ENCODE assay signal across 16 cellular contexts in the genomic region with DNA sequence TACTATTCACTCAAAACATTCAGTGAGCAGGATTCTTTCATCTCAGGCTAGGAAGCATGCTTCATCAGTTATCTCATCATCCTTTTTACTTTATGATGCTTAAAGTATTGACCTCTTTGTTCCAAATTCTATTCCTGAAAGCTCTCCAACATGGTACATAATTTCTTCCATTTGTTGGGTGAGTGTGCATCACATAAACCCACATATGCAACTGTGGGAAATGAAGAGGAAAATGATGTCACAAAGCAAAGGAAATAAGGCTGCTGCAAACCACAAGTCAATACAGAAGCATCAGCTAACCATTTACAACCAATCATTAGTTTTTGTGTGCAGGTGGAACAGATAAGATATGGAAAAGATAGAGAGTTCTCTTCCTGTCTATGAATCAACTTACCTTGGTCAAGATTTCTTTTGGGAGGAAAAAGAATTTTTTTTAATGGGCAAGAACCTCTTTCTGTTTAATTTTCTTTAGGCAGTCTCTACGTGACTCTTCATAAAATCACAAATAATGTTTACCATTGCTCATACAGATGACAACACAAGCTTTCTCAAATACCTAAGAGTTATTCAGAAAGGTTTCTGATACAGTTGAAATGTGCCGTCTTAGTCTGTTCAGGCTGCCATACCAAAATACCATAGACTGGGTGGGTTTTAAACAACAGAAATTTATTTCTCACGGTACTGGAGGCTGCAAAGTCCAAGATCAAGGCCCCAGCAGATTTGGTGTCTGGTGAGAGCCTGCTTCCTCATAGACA.
A peak's percentile ranks its signal among the peaks of the same experiment; 100 is the strongest.
DNase-seq lines count a peak whose midpoint lies in the region; ATAC-seq and TF ChIP-seq lines count a peak whose summit lies in the region.
"Had no signal": no experiment of that assay in that cellular context is flagged by ENCODE, and none has a peak within 500 bp of the region (broad histone marks: within the 10 kb centered on the region; RNA-seq: fewer than 3 reads in every experiment).

No MANE protein-coding gene starts in this region.

- H3K4me3 Mint-ChIP-seq in CD4-positive, alpha-beta memory T cell: peak overlapping the region in 6 of 8 donors; percentile 17 to 68 (median 46)
- H3K4me3 Mint-ChIP-seq in activated CD8-positive, alpha-beta T cell treated with anti-CD3 and anti-CD28 coated beads for 36 hours: no peak overlapping the region
- peak overlapping the region; percentile 32 for H3K4me3 Mint-ChIP-seq in central memory CD8-positive, alpha-beta T cell
- H3K4me3 Mint-ChIP-seq: B cell, HFFc6 had no signal

- no peaks in the 10 kb centered on the region for H3K27me3 ChIP-seq in BLaER1
- no peaks in the 10 kb centered on the region for H3K27me3 ChIP-seq in CD4-positive, alpha-beta memory T cell (ENCODE audit: insufficient read depth, low read length)
- H3K27me3 ChIP-seq in spleen (replicated peaks in 1 of 7): no peaks in the 10 kb centered on the region

- intact Hi-C loops in CD4-positive, alpha-beta memory T cell (cut with micrococcal nuclease): no loop called here
- intact Hi-C loops in activated CD8-positive, alpha-beta T cell treated with anti-CD3 and anti-CD28 coated beads for 36 hours (cut with micrococcal nuclease): loop anchor here (10.0 kb wide), 2 partner anchors 123 to 863 kb away; no protein-coding TSS in a partner anchor
- intact Hi-C loops in spleen (cut with DNase I; ENCODE audit: low total_unique reads): no loop called here

- WGBS in spleen, 5 donors: 85 to 95% (median 87%) methylated on average over 3 of the region's 3 CpGs

- peaks cover 12 to 26% (median 24%) of the 10 kb centered on the region in 4 donors for H3K4me1 Mint-ChIP-seq in CD4-positive, alpha-beta memory T cell
- H3K4me1 Mint-ChIP-seq in activated CD8-positive, alpha-beta T cell treated with anti-CD3 and anti-CD28 coated beads for 36 hours (ENCODE audit: low read depth): peaks cover 19% of the 10 kb centered on the region
- H3K4me1 Mint-ChIP-seq in central memory CD8-positive, alpha-beta T cell: peaks cover 5% of the 10 kb centered on the region
- H3K4me1 Mint-ChIP-seq: B cell had no signal

- peaks cover 0 to 4% (median under 1%) of the 10 kb centered on the region in 8 donors for H3K9me3 Mint-ChIP-seq in CD4-positive, alpha-beta memory T cell
- peaks cover 4% of the 10 kb centered on the region for H3K9me3 Mint-ChIP-seq in activated CD8-positive, alpha-beta T cell treated with anti-CD3 and anti-CD28 coated beads for 36 hours
- no peaks in the 10 kb centered on the region for H3K9me3 Mint-ChIP-seq in central memory CD8-positive, alpha-beta T cell
- H3K9me3 Mint-ChIP-seq: HFFc6 had no signal

- H3K27ac ChIP-seq in BLaER1: no peak overlapping the region
- no peak overlapping the region for H3K27ac ChIP-seq in CD4-positive, alpha-beta memory T cell (ENCODE audit: low read depth, low read length)
- H3K27ac ChIP-seq in spleen: no peak overlapping the region

- no peak for TF ChIP-seq CTCF in activated CD8-positive, alpha-beta T cell treated with anti-CD3 and anti-CD28 coated beads for 36 hours (IDR thresholded peaks at IDR 0.05)
- no peak for TF ChIP-seq CTCF in spleen (IDR thresholded peaks at IDR 0.05 in 8 of 11, conservative IDR thresholded peaks at IDR 0.05 in 3 of 11)

- H3K4me3 ChIP-seq in BLaER1 (no peak overlapping the region), spleen (no peak overlapping the region)
- no peak overlapping the region for H3K4me3 ChIP-seq in CD4-positive, alpha-beta memory T cell (ENCODE audit: low read length in 2 of 2)

- H3K4me2 ChIP-seq in BLaER1: peak overlapping the region; percentile 18; the same call in 1 of the 2 replicates

- ATAC-seq in activated CD8-positive, alpha-beta T cell treated with anti-CD3 and anti-CD28 coated beads for 36 hours: peak; percentile 20
- ATAC-seq in central memory CD8-positive, alpha-beta T cell (replicated peaks; ENCODE audit: extremely low read depth, poor library complexity, severe bottlenecking): no peak

- H4K20me1 ChIP-seq in BLaER1: no peaks in the 10 kb centered on the region

- H3K4me1 ChIP-seq in BLaER1: peaks cover 6% of the 10 kb centered on the region; the same call in 1 of the 2 replicates
- H3K4me1 ChIP-seq in CD4-positive, alpha-beta memory T cell (ENCODE audit: insufficient read depth, low read length): peaks cover 23% of the 10 kb centered on the region
- no peaks in the 10 kb centered on the region for H3K4me1 ChIP-seq in spleen

- H3K36me3 ChIP-seq in BLaER1 (no peaks in the 10 kb centered on the region), spleen (no peaks in the 10 kb centered on the region)
- H3K36me3 ChIP-seq in CD4-positive, alpha-beta memory T cell (ENCODE audit: insufficient read depth, low read length): no peaks in the 10 kb centered on the region

- H3K9me3 ChIP-seq in BLaER1 (no peaks in the 10 kb centered on the region), spleen (no peaks in the 10 kb centered on the region)
- no peaks in the 10 kb centered on the region for H3K9me3 ChIP-seq in CD4-positive, alpha-beta memory T cell (ENCODE audit: control insufficient read depth in 1 of 2, low read length in 2 of 2)

- CTCF ChIA-PET in CD4-positive, alpha-beta memory T cell (lab: Charles Lee; ENCODE audit: partially characterized antibody): interaction anchor here (0.8 kb wide), 1 partner anchor 864 kb away, joined by 3 read pairs; no protein-coding TSS in a partner anchor
- CTCF ChIA-PET in activated CD8-positive, alpha-beta T cell treated with anti-CD3 and anti-CD28 coated beads for 36 hours (lab: Charles Lee): interaction anchor here (0.7 to 1.4 kb wide), 3 partner anchors 10 to 131 kb away, joined by 3 to 5 read pairs (median 4); no protein-coding TSS in a partner anchor
- CTCF ChIA-PET in HEK293T (lab: Yijun Ruan, JAX): no interaction called here

- no peak overlapping the region for H3K9ac ChIP-seq in BLaER1

- no peaks in the 10 kb centered on the region for H3K36me3 Mint-ChIP-seq in CD4-positive, alpha-beta memory T cell
- no peaks in the 10 kb centered on the region for H3K36me3 Mint-ChIP-seq in activated CD8-positive, alpha-beta T cell treated with anti-CD3 and anti-CD28 coated beads for 36 hours (ENCODE audit: low read depth)
- H3K36me3 Mint-ChIP-seq in central memory CD8-positive, alpha-beta T cell (ENCODE audit: insufficient read depth): no peaks in the 10 kb centered on the region

- POLR2A ChIA-PET in CD4-positive, alpha-beta memory T cell (lab: Charles Lee; ENCODE audit: partially characterized antibody): no interaction called here
- POLR2A ChIA-PET in activated CD8-positive, alpha-beta T cell treated with anti-CD3 and anti-CD28 coated beads for 36 hours (lab: Charles Lee): no interaction called here
- POLR2A ChIA-PET in HEK293T (lab: Yijun Ruan, JAX): no interaction called here

- TF ChIP-seq POLR2A in spleen (IDR thresholded peaks at IDR 0.05): no peak

- no peaks in the 10 kb centered on the region for H3K27me3 Mint-ChIP-seq in CD4-positive, alpha-beta memory T cell
- H3K27me3 Mint-ChIP-seq in activated CD8-positive, alpha-beta T cell treated with anti-CD3 and anti-CD28 coated beads for 36 hours: no peaks in the 10 kb centered on the region
- peaks cover 8% of the 10 kb centered on the region for H3K27me3 Mint-ChIP-seq in central memory CD8-positive, alpha-beta T cell

- peak overlapping the region; percentile 10 to 72 (median 27) for H3K27ac Mint-ChIP-seq in CD4-positive, alpha-beta memory T cell
- peak overlapping the region; percentile 25 for H3K27ac Mint-ChIP-seq in activated CD8-positive, alpha-beta T cell treated with anti-CD3 and anti-CD28 coated beads for 36 hours
- H3K27ac Mint-ChIP-seq in central memory CD8-positive, alpha-beta T cell (ENCODE audit: low read depth): no peak overlapping the region
- H3K27ac Mint-ChIP-seq: B cell, HFFc6 had no signal

- DNase-seq in CD4-positive, alpha-beta memory T cell: peak in 1 of 5 donors; percentile 24
- DNase-seq in activated CD8-positive, alpha-beta T cell treated with anti-CD3 and anti-CD28 coated beads for 36 hours: no peak
- no peak for DNase-seq in central memory CD8-positive, alpha-beta T cell (ENCODE audit: low spot score in 2 of 2)
- no peak for DNase-seq in NCI-H82 treated with DMSO at 0.1 percent for 48 hours (lab: John Stamatoyannopoulos, UW; ENCODE audit: unreplicated experiment)
- no peak for DNase-seq in spleen
- DNase-seq in HEK293T (ENCODE audit: extremely low spot score): no peak
- DNase-seq: GOT3; HFFc6; KBM-7; NCI-H1092 treated with DMSO at 0.1 percent for 48 hours; NCI-H1694 treated with DMSO at 0.1 percent for 48 hours; NCI-H345; NCI-H526 treated with DMSO at 0.1 percent for 48 hours; NK-92 treated with Interleukin-12 subunit alpha and Interleukin-12 subunit beta, amount 100 ng/mL, for 24 hours had no signal

TF ChIP-seq in HEK293T, 16 proteins besides CTCF, POLR2A, EP300 and RAD21:
- no peak for TF ChIP-seq TARDBP (IDR thresholded peaks at IDR 0.05)
- no peak for TF ChIP-seq HDGF (IDR thresholded peaks at IDR 0.05; ENCODE audit: borderline replicate concordance)
- TF ChIP-seq SUZ12 (IDR thresholded peaks at IDR 0.05): no peak
- TF ChIP-seq, protein P1, sequence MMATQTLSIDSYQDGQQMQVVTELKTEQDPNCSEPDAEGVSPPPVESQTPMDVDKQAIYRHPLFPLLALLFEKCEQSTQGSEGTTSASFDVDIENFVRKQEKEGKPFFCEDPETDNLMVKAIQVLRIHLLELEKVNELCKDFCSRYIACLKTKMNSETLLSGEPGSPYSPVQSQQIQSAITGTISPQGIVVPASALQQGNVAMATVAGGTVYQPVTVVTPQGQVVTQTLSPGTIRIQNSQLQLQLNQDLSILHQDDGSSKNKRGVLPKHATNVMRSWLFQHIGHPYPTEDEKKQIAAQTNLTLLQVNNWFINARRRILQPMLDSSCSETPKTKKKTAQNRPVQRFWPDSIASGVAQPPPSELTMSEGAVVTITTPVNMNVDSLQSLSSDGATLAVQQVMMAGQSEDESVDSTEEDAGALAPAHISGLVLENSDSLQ (IDR thresholded peaks at IDR 0.05): no peak
- TF ChIP-seq LEF1 (IDR thresholded peaks at IDR 0.05; ENCODE audit: borderline replicate concordance): no peak
